ENCODE assay signal across 20 cellular contexts in genomic region chr2:65039640-65040039, GRCh38.
"Had no signal": no experiment of that assay in that cellular context is flagged by ENCODE, and none has a peak within 500 bp of the region (broad histone marks: within the 10 kb centered on the region; RNA-seq: fewer than 3 reads in every experiment).

No MANE protein-coding gene starts in this region.

- H3K27me3 ChIP-seq: dorsolateral prefrontal cortex, heart left ventricle, neutrophil, right atrium auricular region, suprapubic skin, thyroid gland had no signal

- H3K4me3 Mint-ChIP-seq: type B pancreatic cell had no signal

- H3K36me3 ChIP-seq: heart left ventricle, neutrophil, right atrium auricular region, suprapubic skin, thyroid gland had no signal

- H3K9me3 ChIP-seq: neutrophil, right atrium auricular region, suprapubic skin, thyroid gland had no signal

- H3K27ac ChIP-seq: coronary artery, heart left ventricle, neutrophil, right atrium auricular region, suprapubic skin, thyroid gland had no signal

- H3K4me1 ChIP-seq: right atrium auricular region, thyroid gland had no signal

- H3K27me3 Mint-ChIP-seq: naive thymus-derived CD8-positive, alpha-beta T cell; type B pancreatic cell had no signal

- H3K4me3 ChIP-seq: mucosa of descending colon, suprapubic skin, thyroid gland had no signal

- DNase-seq: effector CD8-positive, alpha-beta T cell; heart left ventricle; hippocampal formation; mucosa of descending colon; naive thymus-derived CD8-positive, alpha-beta T cell; posterior cingulate gyrus; small intestine; stimulated activated CD4-positive, alpha-beta T cell treated with anti-CD3 and anti-CD28 coated beads, Interleukin-12 subunit alpha, Interleukin-12 subunit beta, amount 100 ng/mL, for 4 hours; stimulated activated CD4-positive, alpha-beta T cell treated with anti-CD3 and anti-CD28 coated beads, Interleukin-2, amount 100 ng/mL, for 48 hours; stimulated activated naive CD8-positive, alpha-beta T cell treated with anti-CD3 and anti-CD28 coated beads, Interleukin-15, Interleukin-2, amounts not matched to agents 100 U/mL and 50 U/mL, for 24 hours; thyroid gland had no signal

- ATAC-seq: stimulated activated naive CD8-positive, alpha-beta T cell treated with anti-CD3 and anti-CD28 coated beads, Interleukin-15, Interleukin-2, amounts not matched to agents 100 U/mL and 50 U/mL, for 24 hours had no signal

- H3K27ac Mint-ChIP-seq: type B pancreatic cell had no signal

- H3K9me3 Mint-ChIP-seq: type B pancreatic cell had no signal

- FAIRE-seq: endometrium, frontal cortex, small intestine, urothelium cell line had no signal
